In genomic region chr12:122724641-122725243, GRCh38 we compare ENCODE assay signal across 25 cellular contexts. TPM values are rescaled to one million over a fixed set of nuclear protein-coding genes. Genes with fewer than 3 reads are reported as not detected.
DNase-seq lines count a peak whose midpoint lies in the region; ATAC-seq, FAIRE-seq and TF ChIP-seq lines count a peak whose summit lies in the region.
"Had no signal": no experiment of that assay in that cellular context is flagged by ENCODE, and none has a peak within 500 bp of the region (broad histone marks: within the 10 kb centered on the region; RNA-seq: fewer than 3 reads in every experiment).

No MANE protein-coding gene starts in this region.

- H3K27ac ChIP-seq in GM12878 (ENCODE audit: control insufficient read depth, insufficient read depth): peak overlapping the region; percentile 73
- H3K27ac ChIP-seq in upper lobe of left lung: no peak overlapping the region
- H3K27ac ChIP-seq: C4-2B had no signal

- 38% methylated on average over 12 of the region's 12 CpGs for WGBS in GM12878 (ENCODE audit: insufficient coverage, insufficient replicate concordance, low lambda C conversion rate, missing lambda C conversion rate)
- 95% methylated on average over 12 of the region's 12 CpGs for whole genome bisulfite sequencing in upper lobe of left lung, 2 donors

- RAD21 ChIA-PET in GM12878 (lab: Charles Lee; ENCODE audit: unreplicated experiment): interaction anchor here (0.7 to 1.2 kb wide), 4 partner anchors 27 to 226 kb away, joined by 3 read pairs; no protein-coding TSS in a partner anchor

- H3K9me3 Mint-ChIP-seq in activated CD4-positive, alpha-beta T cell treated with anti-CD3 and anti-CD28 coated beads, Interleukin-2, amount 10 ng/mL, durations not matched to agents 24 days and 14 days: no peaks in the 10 kb centered on the region
- H3K9me3 Mint-ChIP-seq in activated CD4-positive, alpha-beta T cell treated with anti-CD3 and anti-CD28 coated beads, Interleukin-2, amount 10 ng/mL, durations not matched to agents 7 days and 5 days: no peaks in the 10 kb centered on the region
- H3K9me3 Mint-ChIP-seq in stimulated activated memory B cell treated with anti-CD40 and anti-IgM and Interleukin-4, amounts not matched to agents 10 μg/mL and 1 μg/mL and 100 μg/mL, for 72 hours: no peaks in the 10 kb centered on the region
- H3K9me3 Mint-ChIP-seq in activated CD4-positive, alpha-beta memory T cell treated with anti-CD3 and anti-CD28 coated beads for 36 hours: no peaks in the 10 kb centered on the region
- H3K9me3 Mint-ChIP-seq: effector memory CD8-positive, alpha-beta T cell; GM23338; T-helper 2 cell treated with Interferon-gamma antibody and Interleukin-4, amounts not matched to agents 5 μg/mL and 100 μg/mL, for 36 hours had no signal

- TF ChIP-seq EP300 in GM12878 (IDR thresholded peaks at IDR 0.05; ENCODE audit: borderline replicate concordance in 1 of 2, control insufficient read depth in 1 of 2, low read depth in 2 of 2, low read length in 2 of 2) (peak in 1 of 2 experiments; percentile 26; a peak in 1 of 4 replicates), upper lobe of left lung (IDR thresholded peaks at IDR 0.05) (no peak)

- ATAC-seq in HG03175 (IDR thresholded peaks at IDR 0.05; ENCODE audit: unreplicated experiment) (peak; percentile 55), GM12878 (peak; percentile 67), upper lobe of left lung (ENCODE audit: low FRiP score in 2 of 2) (no peak)
- peak; percentile 68 for ATAC-seq in stimulated activated memory B cell treated with anti-CD40 and anti-IgM and Interleukin-4, amounts not matched to agents 10 μg/mL and 1 μg/mL and 100 μg/mL, for 72 hours
- ATAC-seq: activated CD4-positive, CD25-positive, alpha-beta regulatory T cell treated with anti-CD3 and anti-CD28 coated beads, Interleukin-2, amount 50 U/mL, for 24 hours; effector memory CD8-positive, alpha-beta T cell; GM23338; right cardiac atrium had no signal

- BruUV-seq in GM12878 (replicated peaks; lab: Mats Ljungman, UMichigan): no TSS peak

- no peaks in the 10 kb centered on the region for H4K20me1 ChIP-seq in GM12878 (ENCODE audit: control insufficient read depth, insufficient read depth)

- DNase-seq in activated CD4-positive, alpha-beta T cell treated with anti-CD3 and anti-CD28 coated beads, Interleukin-2, amount 10 ng/mL, durations not matched to agents 24 days and 14 days: no peak
- no peak for DNase-seq in activated CD4-positive, alpha-beta T cell treated with anti-CD3 and anti-CD28 coated beads, Interleukin-2, amount 10 ng/mL, durations not matched to agents 7 days and 5 days
- DNase-seq in GM12878 (ENCODE audit: low read depth, low spot score) (no peak), RPMI8226 (no peak), upper lobe of left lung (no peak)
- DNase-seq in activated CD4-positive, alpha-beta memory T cell treated with anti-CD3 and anti-CD28 coated beads for 36 hours: no peak
- DNase-seq: activated effector memory CD4-positive, alpha-beta T cell treated with anti-CD3 and anti-CD28 coated beads, Interleukin-2, amount 50 U/mL, for 16 hours; amniotic stem cell; effector memory CD8-positive, alpha-beta T cell; kidney glomerular epithelial cell; NCI-H345; right cardiac atrium; stomach had no signal

- no peak for FAIRE-seq in GM12878 (lab: Jason Lieb, UNC)
- FAIRE-seq: urothelium cell line had no signal

- H3K4me3 Mint-ChIP-seq in activated CD4-positive, alpha-beta T cell treated with anti-CD3 and anti-CD28 coated beads, Interleukin-2, amount 10 ng/mL, durations not matched to agents 24 days and 14 days: peak overlapping the region; percentile 68
- no peak overlapping the region for H3K4me3 Mint-ChIP-seq in activated CD4-positive, alpha-beta T cell treated with anti-CD3 and anti-CD28 coated beads, Interleukin-2, amount 10 ng/mL, durations not matched to agents 7 days and 5 days
- H3K4me3 Mint-ChIP-seq in stimulated activated memory B cell treated with anti-CD40 and anti-IgM and Interleukin-4, amounts not matched to agents 10 μg/mL and 1 μg/mL and 100 μg/mL, for 72 hours: no peak overlapping the region
- no peak overlapping the region for H3K4me3 Mint-ChIP-seq in activated CD4-positive, alpha-beta memory T cell treated with anti-CD3 and anti-CD28 coated beads for 36 hours
- H3K4me3 Mint-ChIP-seq: effector memory CD8-positive, alpha-beta T cell; GM23338 had no signal

- no peaks in the 10 kb centered on the region for H3K79me2 ChIP-seq in GM12878 (ENCODE audit: control insufficient read depth, insufficient read depth, low read length)

- H3K9ac ChIP-seq in GM12878 (ENCODE audit: control insufficient read depth, insufficient read depth, low read length): no peak overlapping the region

- CTCF ChIA-PET in activated CD4-positive, alpha-beta T cell treated with anti-CD3 and anti-CD28 coated beads, Interleukin-2, amount 10 ng/mL, durations not matched to agents 7 days and 5 days (lab: Charles Lee): interaction anchor here (0.6 kb wide), 1 partner anchor 1353 kb away, joined by 9 read pairs; no protein-coding TSS in a partner anchor
- CTCF ChIA-PET in GM12878 (lab: Yijun Ruan, JAX): interaction anchor here (0.8 to 1.4 kb wide), 4 partner anchors 9 to 87 kb away, joined by 3 to 5 read pairs (median 4); no protein-coding TSS in a partner anchor
- CTCF ChIA-PET in activated CD4-positive, alpha-beta memory T cell treated with anti-CD3 and anti-CD28 coated beads for 36 hours (lab: Charles Lee): no interaction called here

- TF ChIP-seq RAD21 in GM12878 (IDR thresholded peaks at IDR 0.05; ENCODE audit: insufficient read depth, low read depth, low read length): no peak

- peaks cover 20% of the 10 kb centered on the region for H3K36me3 Mint-ChIP-seq in activated CD4-positive, alpha-beta T cell treated with anti-CD3 and anti-CD28 coated beads, Interleukin-2, amount 10 ng/mL, durations not matched to agents 24 days and 14 days (ENCODE audit: low read depth)
- H3K36me3 Mint-ChIP-seq in activated CD4-positive, alpha-beta T cell treated with anti-CD3 and anti-CD28 coated beads, Interleukin-2, amount 10 ng/mL, durations not matched to agents 7 days and 5 days (ENCODE audit: low read depth): no peaks in the 10 kb centered on the region
- H3K36me3 Mint-ChIP-seq in stimulated activated memory B cell treated with anti-CD40 and anti-IgM and Interleukin-4, amounts not matched to agents 10 μg/mL and 1 μg/mL and 100 μg/mL, for 72 hours: no peaks in the 10 kb centered on the region
- no peaks in the 10 kb centered on the region for H3K36me3 Mint-ChIP-seq in activated CD4-positive, alpha-beta memory T cell treated with anti-CD3 and anti-CD28 coated beads for 36 hours

- POLR2A ChIA-PET in activated CD4-positive, alpha-beta T cell treated with anti-CD3 and anti-CD28 coated beads, Interleukin-2, amount 10 ng/mL, durations not matched to agents 7 days and 5 days (lab: Charles Lee): no interaction called here
- POLR2A ChIA-PET in GM12878 (lab: Charles Lee): interaction anchor here (0.6 to 1.3 kb wide), 5 partner anchors 10 to 224 kb away, joined by 3 to 4 read pairs (median 3); partner anchors contain the start of gene ZCCHC8
- POLR2A ChIA-PET in activated CD4-positive, alpha-beta memory T cell treated with anti-CD3 and anti-CD28 coated beads for 36 hours (lab: Charles Lee): no interaction called here

- intact Hi-C loops in activated CD4-positive, alpha-beta T cell treated with anti-CD3 and anti-CD28 coated beads, Interleukin-2, amount 10 ng/mL, durations not matched to agents 24 days and 14 days (cut with micrococcal nuclease): loop anchor here (5.0 to 10.0 kb wide), 2 partner anchors 153 to 640 kb away; no protein-coding TSS in a partner anchor
- intact Hi-C loops in GM12878 (cut with micrococcal nuclease; ENCODE audit: unreplicated experiment): no loop called here
- intact Hi-C loops in activated CD4-positive, alpha-beta memory T cell treated with anti-CD3 and anti-CD28 coated beads for 36 hours (cut with micrococcal nuclease): loop anchor here (1.0 to 10.0 kb wide), 2 partner anchors 9 to 150 kb away; no protein-coding TSS in a partner anchor

- no peaks in the 10 kb centered on the region for H3K27me3 ChIP-seq in GM12878 (replicated peaks in 1 of 2; ENCODE audit: control insufficient read depth in 2 of 2, insufficient read depth in 2 of 2, low read length in 1 of 2)
- H3K27me3 ChIP-seq in upper lobe of left lung: no peaks in the 10 kb centered on the region
- H3K27me3 ChIP-seq: neutrophil, SJSA1, stomach had no signal

- H3K36me3 ChIP-seq in GM12878 (ENCODE audit: control insufficient read depth in 2 of 2, insufficient read depth in 2 of 2, low read length in 1 of 2) (no peaks in the 10 kb centered on the region), upper lobe of left lung (no peaks in the 10 kb centered on the region)
- H3K36me3 ChIP-seq: neutrophil, SJSA1, stomach had no signal

- no peaks in the 10 kb centered on the region for H3K27me3 Mint-ChIP-seq in activated CD4-positive, alpha-beta T cell treated with anti-CD3 and anti-CD28 coated beads, Interleukin-2, amount 10 ng/mL, durations not matched to agents 24 days and 14 days
- H3K27me3 Mint-ChIP-seq in activated CD4-positive, alpha-beta T cell treated with anti-CD3 and anti-CD28 coated beads, Interleukin-2, amount 10 ng/mL, durations not matched to agents 7 days and 5 days: no peaks in the 10 kb centered on the region
- H3K27me3 Mint-ChIP-seq in stimulated activated memory B cell treated with anti-CD40 and anti-IgM and Interleukin-4, amounts not matched to agents 10 μg/mL and 1 μg/mL and 100 μg/mL, for 72 hours: peaks cover 24% of the 10 kb centered on the region
- peaks cover 1% of the 10 kb centered on the region for H3K27me3 Mint-ChIP-seq in activated CD4-positive, alpha-beta memory T cell treated with anti-CD3 and anti-CD28 coated beads for 36 hours

- H3K4me1 Mint-ChIP-seq in activated CD4-positive, alpha-beta T cell treated with anti-CD3 and anti-CD28 coated beads, Interleukin-2, amount 10 ng/mL, durations not matched to agents 24 days and 14 days: peaks cover 56% of the 10 kb centered on the region
- peaks cover 55% of the 10 kb centered on the region for H3K4me1 Mint-ChIP-seq in activated CD4-positive, alpha-beta T cell treated with anti-CD3 and anti-CD28 coated beads, Interleukin-2, amount 10 ng/mL, durations not matched to agents 7 days and 5 days
- peaks cover 48% of the 10 kb centered on the region for H3K4me1 Mint-ChIP-seq in stimulated activated memory B cell treated with anti-CD40 and anti-IgM and Interleukin-4, amounts not matched to agents 10 μg/mL and 1 μg/mL and 100 μg/mL, for 72 hours
- peaks cover 44% of the 10 kb centered on the region for H3K4me1 Mint-ChIP-seq in activated CD4-positive, alpha-beta memory T cell treated with anti-CD3 and anti-CD28 coated beads for 36 hours (ENCODE audit: low read depth)

- no peak for TF ChIP-seq POLR2A in GM12878 (IDR thresholded peaks at IDR 0.05; ENCODE audit: low read depth, low read length)
- TF ChIP-seq POLR2A in upper lobe of left lung (IDR thresholded peaks at IDR 0.05): no peak

- H3K9me3 ChIP-seq in GM12878 (replicated peaks; ENCODE audit: control insufficient read depth, insufficient read depth, low read length) (no peaks in the 10 kb centered on the region), upper lobe of left lung (no peaks in the 10 kb centered on the region)
- H3K9me3 ChIP-seq: neutrophil, SJSA1, stomach had no signal

- H3K4me3 ChIP-seq in GM12878 (no peak overlapping the region), upper lobe of left lung (no peak overlapping the region)
- H3K4me3 ChIP-seq: GM23338, SJSA1 had no signal

- peak overlapping the region; percentile 82 for H3K4me2 ChIP-seq in GM12878 (ENCODE audit: control insufficient read depth, insufficient read depth)
- H3K4me2 ChIP-seq: GM23338 had no signal

- in situ Hi-C loops in GM12878 (cut with MboI): no loop called here

- SMC1A ChIA-PET in GM12878 (lab: Charles Lee; ENCODE audit: uncharacterized antibody, unreplicated experiment): interaction anchor here (1.2 to 1.9 kb wide), 5 partner anchors 9 to 87 kb away, joined by 3 to 7 read pairs (median 4); no protein-coding TSS in a partner anchor

- H3K27ac Mint-ChIP-seq in activated CD4-positive, alpha-beta T cell treated with anti-CD3 and anti-CD28 coated beads, Interleukin-2, amount 10 ng/mL, durations not matched to agents 24 days and 14 days: peak overlapping the region; percentile 92
- no peak overlapping the region for H3K27ac Mint-ChIP-seq in activated CD4-positive, alpha-beta T cell treated with anti-CD3 and anti-CD28 coated beads, Interleukin-2, amount 10 ng/mL, durations not matched to agents 7 days and 5 days
- H3K27ac Mint-ChIP-seq in stimulated activated memory B cell treated with anti-CD40 and anti-IgM and Interleukin-4, amounts not matched to agents 10 μg/mL and 1 μg/mL and 100 μg/mL, for 72 hours: peak overlapping the region; percentile 68
- H3K27ac Mint-ChIP-seq in activated CD4-positive, alpha-beta memory T cell treated with anti-CD3 and anti-CD28 coated beads for 36 hours: no peak overlapping the region
- H3K27ac Mint-ChIP-seq: effector memory CD8-positive, alpha-beta T cell; GM23338; T-helper 2 cell treated with Interferon-gamma antibody and Interleukin-4, amounts not matched to agents 5 μg/mL and 100 μg/mL, for 36 hours had no signal

- peak overlapping the region; percentile 70 for H2AFZ ChIP-seq in GM12878 (ENCODE audit: control insufficient read depth, low read depth, low read length)
- H2AFZ ChIP-seq: GM23338 had no signal

- peaks cover 50% of the 10 kb centered on the region for H3K4me1 ChIP-seq in GM12878 (ENCODE audit: control insufficient read depth, insufficient read depth, low read length)
- H3K4me1 ChIP-seq in upper lobe of left lung: peaks cover 0 to 15% (median 3%) of the 10 kb centered on the region in 4 donors

- TF ChIP-seq CTCF in GM12878 (IDR thresholded peaks at IDR 0.05 in 2 of 3, conservative IDR thresholded peaks at IDR 0.05 in 1 of 3; ENCODE audit: control insufficient read depth in 2 of 3, extremely low read depth in 1 of 3, insufficient read depth in 1 of 3, low read depth in 3 of 3, low read length in 3 of 3) (no peak), upper lobe of left lung (IDR thresholded peaks at IDR 0.05) (no peak)

RNA-seq across cellular contexts. Expression of gene HCAR1, which starts 5.9 kb away (rescaled TPM):
- 6.0 and 6.8 TPM in 2 replicates for total RNA-seq in activated CD4-positive, alpha-beta T cell treated with anti-CD3 and anti-CD28 coated beads, Interleukin-2, amount 10 ng/mL, durations not matched to agents 24 days and 14 days
- total RNA-seq in activated CD4-positive, alpha-beta T cell treated with anti-CD3 and anti-CD28 coated beads, Interleukin-2, amount 10 ng/mL, durations not matched to agents 7 days and 5 days: under 1 TPM; 0.17 to 0.37 TPM
- 0.06 TPM in 1 of 2 replicates, not detected in the other for total RNA-seq in GM12878 (2013; cell fraction: nucleolus; rRNA removed)
- under 0.01 TPM in 1 of 2 replicates, not detected in the other for total RNA-seq in GM12878 (2014; rRNA removed)
- total RNA-seq in GM12878 (2014; rRNA removed; fragmentation: Illumina TruSeq; extraction: Trizol): 0.04 and 0.05 TPM in 2 replicates
- total RNA-seq in GM12878 (2021): 0.05 TPM in 2 replicates
- not detected for polyA plus RNA-seq in GM12878 (2011; ENCODE audit: low read depth)
- polyA plus RNA-seq in GM12878 (2011; rRNA removed): not detected in 2 replicates
- polyA plus RNA-seq in GM12878 (2011; cell fraction: cytosol; rRNA removed): not detected in 2 replicates
- polyA plus RNA-seq in GM12878 (2011; cell fraction: nucleus; rRNA removed): not detected in 2 replicates
- polyA plus RNA-seq in GM12878 (2012): 0.03 TPM in 1 of 2 replicates, not detected in the other
- polyA plus RNA-seq in GM12878 (2014; fragmentation: Illumina TruSeq; extraction: Trizol): 0.01 and 0.03 TPM in 2 replicates
- not detected for polyA plus RNA-seq in GM12878 (2014; fragmentation: Nextera tagmentation; extraction: Ambion mirVana)
- 0.06 TPM in 1 of 2 replicates, not detected in the other for polyA plus RNA-seq in GM12878 (2014; rRNA removed)
- not detected for polyA plus RNA-seq in GM12878 (2016; fragmentation: Nextera tagmentation; extraction: Ambion mirVana)
- not detected in 2 replicates for polyA minus RNA-seq in GM12878 (2011; rRNA and poly(A)+ RNA removed)
- not detected in 2 replicates for polyA minus RNA-seq in GM12878 (2011; cell fraction: cytosol; rRNA and poly(A)+ RNA removed)
- not detected in 2 replicates for polyA minus RNA-seq in GM12878 (2011; cell fraction: nucleus; rRNA and poly(A)+ RNA removed)
- total RNA-seq in activated CD4-positive, alpha-beta memory T cell treated with anti-CD3 and anti-CD28 coated beads for 36 hours: under 1 TPM; 0.21 to 0.27 TPM
- total RNA-seq in upper lobe of left lung: 1 to 10 TPM in 2 of 6 donors, under 1 TPM in 4; 0.33 to 6.3 (median 0.71) TPM
- total RNA-seq: A172, M059J, SJSA1 had no signal
- polyA plus RNA-seq: GM23338 had no signal

RNA-seq across cellular contexts. Expression of gene HCAR3, which starts 8.1 kb away (rescaled TPM):
- 0.45 and 0.84 TPM in 2 replicates for total RNA-seq in activated CD4-positive, alpha-beta T cell treated with anti-CD3 and anti-CD28 coated beads, Interleukin-2, amount 10 ng/mL, durations not matched to agents 24 days and 14 days
- total RNA-seq in activated CD4-positive, alpha-beta T cell treated with anti-CD3 and anti-CD28 coated beads, Interleukin-2, amount 10 ng/mL, durations not matched to agents 7 days and 5 days: not detected
- total RNA-seq in GM12878 (2013; cell fraction: nucleolus; rRNA removed): 1.2 and 1.3 TPM in 2 replicates
- 1.0 and 1.2 TPM in 2 replicates for total RNA-seq in GM12878 (2014; rRNA removed)
- total RNA-seq in GM12878 (2014; rRNA removed; fragmentation: Illumina TruSeq; extraction: Trizol): 2.0 and 2.4 TPM in 2 replicates
- 1.9 and 2.2 TPM in 2 replicates for total RNA-seq in GM12878 (2021)
- polyA plus RNA-seq in GM12878 (2011; ENCODE audit: low read depth): 0.79 TPM
- 0.50 and 0.57 TPM in 2 replicates for polyA plus RNA-seq in GM12878 (2011; rRNA removed)
- polyA plus RNA-seq in GM12878 (2011; cell fraction: cytosol; rRNA removed): 0.61 and 0.69 TPM in 2 replicates
- polyA plus RNA-seq in GM12878 (2011; cell fraction: nucleus; rRNA removed): 0.32 and 0.46 TPM in 2 replicates
- 1.4 and 1.6 TPM in 2 replicates for polyA plus RNA-seq in GM12878 (2012)
- polyA plus RNA-seq in GM12878 (2014; fragmentation: Illumina TruSeq; extraction: Trizol): 2.4 and 3.1 TPM in 2 replicates
- polyA plus RNA-seq in GM12878 (2014; fragmentation: Nextera tagmentation; extraction: Ambion mirVana): 1 to 10 TPM; 2.2 to 3.0 TPM
- polyA plus RNA-seq in GM12878 (2014; rRNA removed): 1.5 and 2.4 TPM in 2 replicates
- polyA plus RNA-seq in GM12878 (2016; fragmentation: Nextera tagmentation; extraction: Ambion mirVana): 1 to 10 TPM; 1.6 to 2.2 TPM
- 1.2 and 1.5 TPM in 2 replicates for polyA minus RNA-seq in GM12878 (2011; rRNA and poly(A)+ RNA removed)
- polyA minus RNA-seq in GM12878 (2011; cell fraction: cytosol; rRNA and poly(A)+ RNA removed): not detected in 2 replicates
- polyA minus RNA-seq in GM12878 (2011; cell fraction: nucleus; rRNA and poly(A)+ RNA removed): 0.60 and 1.1 TPM in 2 replicates
- total RNA-seq in activated CD4-positive, alpha-beta memory T cell treated with anti-CD3 and anti-CD28 coated beads for 36 hours: under 1 TPM in 1 of 2 experiments, not detected in 1; 0.10 TPM
- 1 to 10 TPM; 1.0 to 8.0 (median 3.0) TPM for total RNA-seq in upper lobe of left lung
- total RNA-seq: A172, Daoy, GM23338, M059J, right cardiac atrium, SJSA1 had no signal
- polyA plus RNA-seq: GM23338 had no signal

RNA-seq across cellular contexts. Expression of gene HCAR2, which starts 21.6 kb away (rescaled TPM):
- 0.26 and 0.47 TPM in 2 replicates for total RNA-seq in activated CD4-positive, alpha-beta T cell treated with anti-CD3 and anti-CD28 coated beads, Interleukin-2, amount 10 ng/mL, durations not matched to agents 24 days and 14 days
- not detected for total RNA-seq in activated CD4-positive, alpha-beta T cell treated with anti-CD3 and anti-CD28 coated beads, Interleukin-2, amount 10 ng/mL, durations not matched to agents 7 days and 5 days
- total RNA-seq in GM12878 (2013; cell fraction: nucleolus; rRNA removed): 0.25 and 0.39 TPM in 2 replicates
- total RNA-seq in GM12878 (2014; rRNA removed) (0.22 and 0.34 TPM in 2 replicates), GM12878 (2014; rRNA removed; fragmentation: Illumina TruSeq; extraction: Trizol) (0.22 and 0.37 TPM in 2 replicates), GM12878 (2021) (0.13 and 0.28 TPM in 2 replicates), upper lobe of left lung (10 to 100 TPM in 3 of 6 donors, 1 to 10 TPM in 3; 3.3 to 26.5 (median 7.5) TPM)
- not detected for polyA plus RNA-seq in GM12878 (2011; ENCODE audit: low read depth)
- polyA plus RNA-seq in GM12878 (2011; rRNA removed) (0.16 and 0.19 TPM in 2 replicates), GM12878 (2014; fragmentation: Illumina TruSeq; extraction: Trizol) (0.25 and 0.93 TPM in 2 replicates), GM12878 (2014; fragmentation: Nextera tagmentation; extraction: Ambion mirVana) (under 1 TPM; 0.37 to 0.66 TPM), GM12878 (2014; rRNA removed) (0.18 and 0.58 TPM in 2 replicates), GM12878 (2016; fragmentation: Nextera tagmentation; extraction: Ambion mirVana) (under 1 TPM; 0.43 to 0.48 TPM)
- polyA plus RNA-seq in GM12878 (2011; cell fraction: cytosol; rRNA removed): 0.18 and 0.27 TPM in 2 replicates
- 0.19 and 0.25 TPM in 2 replicates for polyA plus RNA-seq in GM12878 (2011; cell fraction: nucleus; rRNA removed)
- 0.32 and 0.37 TPM in 2 replicates for polyA plus RNA-seq in GM12878 (2012)
- 0.26 and 0.59 TPM in 2 replicates for polyA minus RNA-seq in GM12878 (2011; rRNA and poly(A)+ RNA removed)
- not detected in 2 replicates for polyA minus RNA-seq in GM12878 (2011; cell fraction: cytosol; rRNA and poly(A)+ RNA removed)
- polyA minus RNA-seq in GM12878 (2011; cell fraction: nucleus; rRNA and poly(A)+ RNA removed): 0.12 and 0.29 TPM in 2 replicates
- total RNA-seq in activated CD4-positive, alpha-beta memory T cell treated with anti-CD3 and anti-CD28 coated beads for 36 hours: not detected
- total RNA-seq: A172, Daoy, GM23338, M059J, SJSA1 had no signal
- polyA plus RNA-seq: GM23338 had no signal

RNA-seq across cellular contexts. Expression of gene DENR, which starts 27.9 kb away (rescaled TPM):
- total RNA-seq in activated CD4-positive, alpha-beta T cell treated with anti-CD3 and anti-CD28 coated beads, Interleukin-2, amount 10 ng/mL, durations not matched to agents 24 days and 14 days: 88.7 and 89.6 TPM in 2 replicates
- total RNA-seq in activated CD4-positive, alpha-beta T cell treated with anti-CD3 and anti-CD28 coated beads, Interleukin-2, amount 10 ng/mL, durations not matched to agents 7 days and 5 days: 10 to 100 TPM; 52.7 to 53.9 TPM
- total RNA-seq in GM12878 (2013; cell fraction: nucleolus; rRNA removed): 71.4 and 71.6 TPM in 2 replicates
- total RNA-seq in GM12878 (2014; rRNA removed) (46.7 and 51.8 TPM in 2 replicates), GM12878 (2014; rRNA removed; fragmentation: Illumina TruSeq; extraction: Trizol) (60.4 and 61.4 TPM in 2 replicates), GM12878 (2021) (52.0 and 54.3 TPM in 2 replicates), upper lobe of left lung (10 to 100 TPM in 5 of 6 donors, 1 to 10 TPM in 1; 8.8 to 30.3 (median 23.6) TPM)
- 19.8 TPM for polyA plus RNA-seq in GM12878 (2011; ENCODE audit: low read depth)
- polyA plus RNA-seq in GM12878 (2011; rRNA removed) (55.6 and 96.0 TPM in 2 replicates), GM12878 (2014; fragmentation: Illumina TruSeq; extraction: Trizol) (67.8 and 74.6 TPM in 2 replicates), GM12878 (2014; fragmentation: Nextera tagmentation; extraction: Ambion mirVana) (10 to 100 TPM; 29.4 to 44.5 TPM), GM12878 (2014; rRNA removed) (50.9 and 61.1 TPM in 2 replicates), GM12878 (2016; fragmentation: Nextera tagmentation; extraction: Ambion mirVana) (10 to 100 TPM; 94.2 to 97.7 TPM)
- polyA plus RNA-seq in GM12878 (2011; cell fraction: cytosol; rRNA removed): 28.4 and 28.7 TPM in 2 replicates
- 16.5 and 26.0 TPM in 2 replicates for polyA plus RNA-seq in GM12878 (2011; cell fraction: nucleus; rRNA removed)
- polyA plus RNA-seq in GM12878 (2012): 37.3 and 39.8 TPM in 2 replicates
- 20.5 and 20.7 TPM in 2 replicates for polyA minus RNA-seq in GM12878 (2011; rRNA and poly(A)+ RNA removed)
- polyA minus RNA-seq in GM12878 (2011; cell fraction: cytosol; rRNA and poly(A)+ RNA removed): 9.4 and 11.6 TPM in 2 replicates
- polyA minus RNA-seq in GM12878 (2011; cell fraction: nucleus; rRNA and poly(A)+ RNA removed): 16.1 and 22.9 TPM in 2 replicates
- total RNA-seq in activated CD4-positive, alpha-beta memory T cell treated with anti-CD3 and anti-CD28 coated beads for 36 hours: 10 to 100 TPM; 56.9 to 58.2 TPM

RNA-seq across cellular contexts. Expression of gene CCDC62, which starts 49.6 kb away (rescaled TPM):
- 0.31 and 0.58 TPM in 2 replicates for total RNA-seq in activated CD4-positive, alpha-beta T cell treated with anti-CD3 and anti-CD28 coated beads, Interleukin-2, amount 10 ng/mL, durations not matched to agents 24 days and 14 days
- total RNA-seq in activated CD4-positive, alpha-beta T cell treated with anti-CD3 and anti-CD28 coated beads, Interleukin-2, amount 10 ng/mL, durations not matched to agents 7 days and 5 days: under 1 TPM; 0.52 to 0.89 TPM
- 3.6 and 3.9 TPM in 2 replicates for total RNA-seq in GM12878 (2013; cell fraction: nucleolus; rRNA removed)
- total RNA-seq in GM12878 (2014; rRNA removed) (0.28 and 0.33 TPM in 2 replicates), GM12878 (2014; rRNA removed; fragmentation: Illumina TruSeq; extraction: Trizol) (0.41 and 0.54 TPM in 2 replicates), GM12878 (2021) (0.48 and 0.59 TPM in 2 replicates), upper lobe of left lung (1 to 10 TPM in 1 of 6 donors, under 1 TPM in 3, not detected in 2; 0.30 to 1.0 (median 0.64) TPM)
- 0.10 TPM for polyA plus RNA-seq in GM12878 (2011; ENCODE audit: low read depth)
- polyA plus RNA-seq in GM12878 (2011; rRNA removed) (0.39 and 0.69 TPM in 2 replicates), GM12878 (2014; fragmentation: Illumina TruSeq; extraction: Trizol) (0.29 and 0.54 TPM in 2 replicates), GM12878 (2014; fragmentation: Nextera tagmentation; extraction: Ambion mirVana) (under 1 TPM; 0.08 to 0.09 TPM), GM12878 (2014; rRNA removed) (0.20 and 0.32 TPM in 2 replicates), GM12878 (2016; fragmentation: Nextera tagmentation; extraction: Ambion mirVana) (under 1 TPM; 0.16 to 0.25 TPM)
- polyA plus RNA-seq in GM12878 (2011; cell fraction: cytosol; rRNA removed): 0.09 and 0.10 TPM in 2 replicates
- polyA plus RNA-seq in GM12878 (2011; cell fraction: nucleus; rRNA removed): 0.38 and 0.46 TPM in 2 replicates
- polyA plus RNA-seq in GM12878 (2012): 0.22 TPM in 2 replicates
- polyA minus RNA-seq in GM12878 (2011; rRNA and poly(A)+ RNA removed): 1.1 TPM in 2 replicates
- 0.62 TPM in 1 of 2 replicates, not detected in the other for polyA minus RNA-seq in GM12878 (2011; cell fraction: cytosol; rRNA and poly(A)+ RNA removed)
- 0.24 and 0.57 TPM in 2 replicates for polyA minus RNA-seq in GM12878 (2011; cell fraction: nucleus; rRNA and poly(A)+ RNA removed)
- under 1 TPM; 0.48 TPM for total RNA-seq in activated CD4-positive, alpha-beta memory T cell treated with anti-CD3 and anti-CD28 coated beads for 36 hours

Comparison
In these comparisons a context has a peak if more than half of its experiments do, and no peak if none do; other contexts are left out.
1. H3K27ac Mint-ChIP-seq: peak in activated CD4-positive, alpha-beta T cell treated with anti-CD3 and anti-CD28 coated beads, Interleukin-2, amount 10 ng/mL, durations not matched to agents 24 days and 14 days (single experiment) and stimulated activated memory B cell treated with anti-CD40 and anti-IgM and Interleukin-4, amounts not matched to agents 10 μg/mL and 1 μg/mL and 100 μg/mL, for 72 hours (single experiment); none in activated CD4-positive, alpha-beta T cell treated with anti-CD3 and anti-CD28 coated beads, Interleukin-2, amount 10 ng/mL, durations not matched to agents 7 days and 5 days (single experiment) and activated CD4-positive, alpha-beta memory T cell treated with anti-CD3 and anti-CD28 coated beads for 36 hours (single experiment).
2. ATAC-seq: peak in HG03175 (single experiment), GM12878 (single experiment) and stimulated activated memory B cell treated with anti-CD40 and anti-IgM and Interleukin-4, amounts not matched to agents 10 μg/mL and 1 μg/mL and 100 μg/mL, for 72 hours (single experiment); none in upper lobe of left lung (0 of 2).